Comparison of ENCODE assay signal across 2 cellular contexts in genomic region chr19:35110974-35111373, GRCh38.
A peak's percentile ranks its signal among the peaks of the same experiment; 100 is the strongest.
TF ChIP-seq lines count a peak whose summit lies in the region.

No MANE protein-coding gene starts in this region.

TF ChIP-seq in A549, 52 proteins besides CTCF, POLR2A, EP300 and RAD21:
- TF ChIP-seq CBX2 (IDR thresholded peaks at IDR 0.05; ENCODE audit: borderline replicate concordance, low read depth), result no peak
- TF ChIP-seq ZFP36 (IDR thresholded peaks at IDR 0.05; ENCODE audit: borderline replicate concordance, partially characterized antibody), result no peak
- no peak for TF ChIP-seq RFX5 (IDR thresholded peaks at IDR 0.05)
- TF ChIP-seq TFCP2L1 (CRISPR knock-in tag; IDR thresholded peaks at IDR 0.05), result no peak
- TF ChIP-seq HOXB13 (CRISPR knock-in tag; IDR thresholded peaks at IDR 0.05; ENCODE audit: low read depth), result no peak
- TF ChIP-seq KDM5A (IDR thresholded peaks at IDR 0.05), result no peak
- no peak for TF ChIP-seq E2F6 (IDR thresholded peaks at IDR 0.05; ENCODE audit: borderline replicate concordance, low read depth)
- TF ChIP-seq JUNB (IDR thresholded peaks at IDR 0.05), result no peak
- TF ChIP-seq HOXB5 (CRISPR knock-in tag; IDR thresholded peaks at IDR 0.05), result no peak
- no peak for TF ChIP-seq MYC (IDR thresholded peaks at IDR 0.05; ENCODE audit: borderline replicate concordance, low read length)

TF ChIP-seq in K562, 482 proteins besides CTCF, POLR2A, EP300 and RAD21:
- TF ChIP-seq SOX6 (IDR thresholded peaks at IDR 0.05) (no peak), VEZF1 (CRISPR knock-in tag; IDR thresholded peaks at IDR 0.05) (0 out of 2 replicates have a peak, but pooled peaks have one; percentile 16), L3MBTL2 (IDR thresholded peaks at IDR 0.05) (no peak), ZNF512 (tag; IDR thresholded peaks at IDR 0.05) (no peak), HNRNPH1 (optimal IDR thresholded peaks at IDR 0.05; ENCODE audit: low read depth, low read length) (no peak)
